In the genomic region with DNA sequence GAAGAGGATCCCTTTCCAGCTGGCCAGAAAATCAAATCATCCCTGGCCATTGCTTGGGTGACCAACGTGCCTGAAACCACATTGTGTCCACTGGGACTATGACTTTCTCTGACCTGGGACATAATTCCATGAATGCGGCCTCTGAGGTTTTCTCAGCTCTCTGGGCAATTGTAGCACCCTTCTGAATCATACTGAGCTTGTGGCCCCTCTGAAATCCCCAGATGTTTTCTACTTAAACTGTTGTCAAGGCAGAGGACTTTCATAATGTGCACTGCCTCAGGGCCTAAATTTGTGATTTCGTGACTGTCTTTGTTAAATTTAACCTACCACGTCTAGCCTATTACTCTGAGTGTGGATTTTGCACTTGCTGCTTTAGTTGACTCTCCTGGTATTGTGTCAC, we compare ENCODE assay signal across 27 cellular contexts.
DNase-seq lines count a peak whose midpoint lies in the region; ATAC-seq and TF ChIP-seq lines count a peak whose summit lies in the region.
"Had no signal": no experiment of that assay in that cellular context is flagged by ENCODE, and none has a peak within 500 bp of the region (broad histone marks: within the 10 kb centered on the region; RNA-seq: fewer than 3 reads in every experiment).

No MANE protein-coding gene starts in this region.

- peak; percentile 30 for ATAC-seq in GM18498 (IDR thresholded peaks at IDR 0.05; ENCODE audit: unreplicated experiment)
- peak; percentile 41 for ATAC-seq in GM21723 (IDR thresholded peaks at IDR 0.05; ENCODE audit: unreplicated experiment)
- peak; percentile 33 for ATAC-seq in HG03442 (IDR thresholded peaks at IDR 0.05; ENCODE audit: unreplicated experiment)
- ATAC-seq in right cardiac atrium = no peak
- no peak for ATAC-seq in GM18870 (IDR thresholded peaks at IDR 0.05; ENCODE audit: unreplicated experiment)
- ATAC-seq: lower lobe of right lung; stimulated activated naive CD8-positive, alpha-beta T cell treated with anti-CD3 and anti-CD28 coated beads, Interleukin-15, Interleukin-2, amounts not matched to agents 100 U/mL and 50 U/mL, for 24 hours had no signal

- POLR2A ChIA-PET in Caco-2 (lab: Charles Lee) = no interaction called here

- H3K27ac Mint-ChIP-seq in type B pancreatic cell = no peak overlapping the region
- H3K27ac Mint-ChIP-seq in Caco-2 (ENCODE audit: unreplicated experiment) = no peak overlapping the region
- H3K27ac Mint-ChIP-seq: endodermal cell had no signal

- H3K4me1 Mint-ChIP-seq in type B pancreatic cell (ENCODE audit: unreplicated experiment) = peaks cover 7% of the 10 kb centered on the region
- H3K4me1 Mint-ChIP-seq in Caco-2 (ENCODE audit: low read depth, unreplicated experiment) = no peaks in the 10 kb centered on the region
- H3K4me1 Mint-ChIP-seq: endodermal cell had no signal

- H3K27me3 ChIP-seq in right cardiac atrium (ENCODE audit: control insufficient read depth, insufficient read depth) = no peaks in the 10 kb centered on the region
- H3K27me3 ChIP-seq in Caco-2 (replicated peaks; ENCODE audit: control insufficient read depth, insufficient read depth, low read length) = no peaks in the 10 kb centered on the region; the same call in 1 of the 2 replicates
- H3K27me3 ChIP-seq: colonic mucosa, hepatocyte, ovary, sigmoid colon, thyroid gland had no signal

- H3K9me3 Mint-ChIP-seq in type B pancreatic cell (no peaks in the 10 kb centered on the region), Caco-2 (ENCODE audit: unreplicated experiment) (no peaks in the 10 kb centered on the region)
- H3K9me3 Mint-ChIP-seq: endodermal cell had no signal

- WGBS in right cardiac atrium = 65% methylated on average over 4 of the region's 4 CpGs

- no peak for DNase-seq in right cardiac atrium
- no peak for DNase-seq in amygdala (lab: John Stamatoyannopoulos, UW)
- no peak for DNase-seq in type B pancreatic cell (ENCODE audit: extremely low spot score, unreplicated experiment)
- DNase-seq in Caco-2 = no peak
- DNase-seq: ACHN; activated gamma-delta T cell; colonic mucosa; EL; endodermal cell; HCEC 1CT; lower lobe of right lung; NCI-H1092; NCI-H2081 treated with DMSO at 0.1 percent for 48 hours; NCI-H446; ovary; sigmoid colon; stimulated activated CD4-positive, alpha-beta T cell treated with anti-CD3 and anti-CD28 coated beads, Interleukin-2, amount 100 ng/mL, for 24 hours; stimulated activated naive CD8-positive, alpha-beta T cell treated with anti-CD3 and anti-CD28 coated beads, Interleukin-15, Interleukin-2, amounts not matched to agents 100 U/mL and 50 U/mL, for 24 hours; T-helper 2 cell; thyroid gland had no signal

- no peak for TF ChIP-seq CTCF in type B pancreatic cell (conservative IDR thresholded peaks at IDR 0.05)
- no peak for TF ChIP-seq CTCF in Caco-2 (IDR thresholded peaks at IDR 0.05; ENCODE audit: insufficient read depth in 1 of 2, low read depth in 1 of 2, low read length in 1 of 2, severe bottlenecking in 1 of 2, unreplicated experiment in 1 of 2)

- no peaks in the 10 kb centered on the region for H3K36me3 Mint-ChIP-seq in type B pancreatic cell
- no peaks in the 10 kb centered on the region for H3K36me3 Mint-ChIP-seq in Caco-2 (ENCODE audit: insufficient read depth, unreplicated experiment)

- H3K36me3 ChIP-seq in Caco-2 (ENCODE audit: control insufficient read depth, insufficient read depth, low read length) = no peaks in the 10 kb centered on the region
- H3K36me3 ChIP-seq: colonic mucosa, lower lobe of right lung, ovary, sigmoid colon, thyroid gland had no signal

- no TSS peak for BruUV-seq in Caco-2 (replicated peaks; lab: Mats Ljungman, UMichigan)

- peaks cover 4% of the 10 kb centered on the region for H3K27me3 Mint-ChIP-seq in type B pancreatic cell
- peaks cover 22% of the 10 kb centered on the region for H3K27me3 Mint-ChIP-seq in Caco-2 (ENCODE audit: insufficient read depth, unreplicated experiment)

- H3K4me3 Mint-ChIP-seq in type B pancreatic cell = no peak overlapping the region
- H3K4me3 Mint-ChIP-seq in Caco-2 (ENCODE audit: unreplicated experiment) = no peak overlapping the region
- H3K4me3 Mint-ChIP-seq: endodermal cell had no signal

- H3K4me3 ChIP-seq in right cardiac atrium (ENCODE audit: low read length) (no peak overlapping the region), Caco-2 (ENCODE audit: low read depth, low read length) (no peak overlapping the region)
- H3K4me3 ChIP-seq: colonic mucosa, hepatocyte, lower lobe of right lung, ovary, sigmoid colon, thyroid gland had no signal

- H3K9me3 ChIP-seq in right cardiac atrium (ENCODE audit: control insufficient read depth, low read length) (no peaks in the 10 kb centered on the region), Caco-2 (no peaks in the 10 kb centered on the region)
- H3K9me3 ChIP-seq: colonic mucosa, lower lobe of right lung, ovary, sigmoid colon, thyroid gland had no signal

- H3K27ac ChIP-seq in right cardiac atrium (ENCODE audit: low read length) = peak overlapping the region; percentile 15
- H3K27ac ChIP-seq: C4-2B, colonic mucosa, hepatocyte, lower lobe of right lung, ovary, thyroid gland, VCaP had no signal

- intact Hi-C loops in right cardiac atrium (cut with DNase I) = loop anchor here in 1 of 4 donors (10.0 kb wide), 2 partner anchors 193 to 383 kb away; a partner anchor contains a TSS
- intact Hi-C loops in Caco-2 (cut with micrococcal nuclease; ENCODE audit: unreplicated experiment) = no loop called here

- H3K4me1 ChIP-seq in right cardiac atrium (ENCODE audit: control insufficient read depth, insufficient read depth, low read length) (no peaks in the 10 kb centered on the region), Caco-2 (no peaks in the 10 kb centered on the region)
- H3K4me1 ChIP-seq: colonic mucosa, lower lobe of right lung, thyroid gland had no signal

- CTCF ChIA-PET in Caco-2 (lab: Charles Lee) = no interaction called here

Comparison
In these comparisons a context has a peak if more than half of its experiments do, and no peak if none do; other contexts are left out.
1. ATAC-seq: peak in GM18498 (single experiment), GM21723 (single experiment) and HG03442 (single experiment); none in right cardiac atrium (0 of 2) and GM18870 (single experiment).